Comparison of ENCODE assay signal across 16 cellular contexts in genomic region chr9:80157128-80157527, GRCh38.
DNase-seq lines count a peak whose midpoint lies in the region; ATAC-seq, FAIRE-seq and TF ChIP-seq lines count a peak whose summit lies in the region.
"Had no signal": no experiment of that assay in that cellular context is flagged by ENCODE, and none has a peak within 500 bp of the region (broad histone marks: within the 10 kb centered on the region; RNA-seq: fewer than 3 reads in every experiment).

No MANE protein-coding gene starts in this region.

- intact Hi-C loops in PC-3 (cut with micrococcal nuclease) = no loop called here

- H3K9me3 ChIP-seq in PC-3 (ENCODE audit: low read length) = no peaks in the 10 kb centered on the region

- no peak overlapping the region for H3K4me3 Mint-ChIP-seq in memory B cell
- H3K4me3 Mint-ChIP-seq in activated T-cell treated with anti-CD3 and anti-CD28 coated beads, Interleukin-2, amount 50 U/mL, for 24 hours = no peak overlapping the region
- H3K4me3 Mint-ChIP-seq: activated T-helper 17 cell treated with anti-CD3 and anti-CD28 coated beads, Interleukin-2, amount 50 U/mL, for 72 hours; CD8-positive, alpha-beta memory T cell; central memory CD8-positive, alpha-beta T cell; type B pancreatic cell had no signal

- H3K27ac Mint-ChIP-seq in memory B cell = peak overlapping the region; percentile 87
- no peak overlapping the region for H3K27ac Mint-ChIP-seq in activated T-cell treated with anti-CD3 and anti-CD28 coated beads, Interleukin-2, amount 50 U/mL, for 24 hours
- H3K27ac Mint-ChIP-seq: activated T-helper 17 cell treated with anti-CD3 and anti-CD28 coated beads, Interleukin-2, amount 50 U/mL, for 72 hours; CD8-positive, alpha-beta memory T cell; type B pancreatic cell had no signal

- peaks cover 4% of the 10 kb centered on the region; the same call in 1 of the 2 replicates for H3K4me1 ChIP-seq in PC-3 (ENCODE audit: insufficient read depth, low read length)

- H3K9me3 Mint-ChIP-seq in memory B cell = peaks cover 2% of the 10 kb centered on the region
- H3K9me3 Mint-ChIP-seq in activated T-cell treated with anti-CD3 and anti-CD28 coated beads, Interleukin-2, amount 50 U/mL, for 24 hours = no peaks in the 10 kb centered on the region
- H3K9me3 Mint-ChIP-seq: CD8-positive, alpha-beta memory T cell; central memory CD8-positive, alpha-beta T cell; type B pancreatic cell had no signal

- no peak overlapping the region for H2AFZ ChIP-seq in PC-3 (ENCODE audit: low read length)

- POLR2A ChIA-PET in PC-3 (lab: Charles Lee; ENCODE audit: unreplicated experiment) = no interaction called here

- no peaks in the 10 kb centered on the region for H3F3A ChIP-seq in PC-3 (ENCODE audit: low read length, unreplicated experiment)

- H3K36me3 Mint-ChIP-seq in memory B cell = peaks cover 6% of the 10 kb centered on the region
- H3K36me3 Mint-ChIP-seq in activated T-cell treated with anti-CD3 and anti-CD28 coated beads, Interleukin-2, amount 50 U/mL, for 24 hours (ENCODE audit: low read depth) = no peaks in the 10 kb centered on the region
- H3K36me3 Mint-ChIP-seq: CD8-positive, alpha-beta memory T cell; type B pancreatic cell had no signal

- DNase-seq in memory B cell (ENCODE audit: low spot score in 2 of 2) = no peak
- DNase-seq in hepatic stellate cell (ENCODE audit: low spot score) = no peak
- DNase-seq in activated T-cell treated with anti-CD3 and anti-CD28 coated beads, Interleukin-2, amount 50 U/mL, for 24 hours = no peak
- DNase-seq in RCC 7860 (ENCODE audit: low spot score) = no peak
- no peak for DNase-seq in PC-3
- DNase-seq: activated CD4-positive, CD25-positive, alpha-beta regulatory T cell; CD8-positive, alpha-beta memory T cell; kidney; sigmoid colon had no signal

- no peak overlapping the region for H3K4me3 ChIP-seq in PC-3 (ENCODE audit: low read length)
- H3K4me3 ChIP-seq: sigmoid colon had no signal

- H3K27me3 ChIP-seq in PC-3 (ENCODE audit: low read length) = no peaks in the 10 kb centered on the region

- no peak overlapping the region for H3K27ac ChIP-seq in PC-3 (ENCODE audit: low read length)
- H3K27ac ChIP-seq: RWPE1, sigmoid colon had no signal

- CTCF ChIA-PET in PC-3 (lab: Charles Lee) = no interaction called here

- no peaks in the 10 kb centered on the region for H3K36me3 ChIP-seq in PC-3 (ENCODE audit: low read depth, low read length)
- H3K36me3 ChIP-seq: sigmoid colon had no signal

- no peak for TF ChIP-seq CTCF in PC-3 (conservative IDR thresholded peaks at IDR 0.05; ENCODE audit: low read depth, low read length)

- no peak for FAIRE-seq in RCC 7860 (lab: Jason Lieb, UNC)
- FAIRE-seq: kidney had no signal

- BruUV-seq in PC-3 (replicated peaks; lab: Mats Ljungman, UMichigan) = no TSS peak

- no peak overlapping the region for H3K4me2 ChIP-seq in PC-3 (ENCODE audit: low read length)

- H3K27me3 Mint-ChIP-seq in memory B cell = no peaks in the 10 kb centered on the region
- H3K27me3 Mint-ChIP-seq in activated T-cell treated with anti-CD3 and anti-CD28 coated beads, Interleukin-2, amount 50 U/mL, for 24 hours = peaks cover 9% of the 10 kb centered on the region
- H3K27me3 Mint-ChIP-seq: central memory CD8-positive, alpha-beta T cell had no signal

- no peak overlapping the region for H3K9ac ChIP-seq in PC-3 (ENCODE audit: low read length)

- H3K79me2 ChIP-seq in PC-3 (ENCODE audit: low read length) = no peaks in the 10 kb centered on the region

- H3K4me1 Mint-ChIP-seq in memory B cell = peaks cover 30% of the 10 kb centered on the region
- no peaks in the 10 kb centered on the region for H3K4me1 Mint-ChIP-seq in activated T-cell treated with anti-CD3 and anti-CD28 coated beads, Interleukin-2, amount 50 U/mL, for 24 hours (ENCODE audit: low read depth)
- H3K4me1 Mint-ChIP-seq: activated T-helper 17 cell treated with anti-CD3 and anti-CD28 coated beads, Interleukin-2, amount 50 U/mL, for 72 hours; CD8-positive, alpha-beta memory T cell; central memory CD8-positive, alpha-beta T cell had no signal

- H3K9me2 ChIP-seq in PC-3 (replicated peaks; ENCODE audit: low read length) = no peaks in the 10 kb centered on the region

- H4K20me1 ChIP-seq in PC-3 (ENCODE audit: low read length) = no peaks in the 10 kb centered on the region

- ATAC-seq in GM18909 (IDR thresholded peaks at IDR 0.05; ENCODE audit: poor library complexity, unreplicated experiment) (peak; percentile 48), GM21825 (IDR thresholded peaks at IDR 0.05; ENCODE audit: unreplicated experiment) (peak; percentile 38), HG03342 (IDR thresholded peaks at IDR 0.05; ENCODE audit: unreplicated experiment) (peak; percentile 45), memory B cell (ENCODE audit: low read depth) (peak; percentile 4), PC-3 (no peak)
- ATAC-seq: activated T-helper 17 cell treated with anti-CD3 and anti-CD28 coated beads, Interleukin-2, amount 50 U/mL, for 72 hours had no signal
